ENCODE assay signal across 20 cellular contexts in the genomic region with DNA sequence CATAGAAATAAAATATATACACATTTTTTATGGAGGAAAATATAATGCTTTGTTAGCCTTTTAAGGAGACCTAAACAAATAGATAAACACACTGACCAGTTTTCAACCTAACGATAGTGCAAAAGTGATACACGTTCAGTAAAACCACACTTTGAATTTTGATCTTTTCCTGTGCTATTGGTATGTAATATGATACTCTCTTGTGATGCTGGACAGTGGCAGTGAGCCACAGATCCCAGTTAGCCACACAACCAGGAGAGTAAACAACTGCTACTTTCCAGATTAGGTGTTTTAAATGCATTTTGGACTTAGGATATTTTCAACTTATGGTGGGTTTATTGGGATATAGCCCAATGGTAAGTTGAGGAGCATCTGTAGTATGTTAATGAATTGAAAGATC.
A peak's percentile ranks its signal among the peaks of the same experiment; 100 is the strongest.
DNase-seq lines count a peak whose midpoint lies in the region; ATAC-seq, FAIRE-seq and TF ChIP-seq lines count a peak whose summit lies in the region.
"Had no signal": no experiment of that assay in that cellular context is flagged by ENCODE, and none has a peak within 500 bp of the region (broad histone marks: within the 10 kb centered on the region; RNA-seq: fewer than 3 reads in every experiment).

No MANE protein-coding gene starts in this region.

- intact Hi-C loops in PC-3 (cut with micrococcal nuclease) = no loop called here
- intact Hi-C loops in endothelial cell of umbilical vein (cut with micrococcal nuclease) = no loop called here
- intact Hi-C loops in colonic mucosa (cut with DNase I) = no loop called here

- H3K9me2 ChIP-seq in SK-N-SH (no peaks in the 10 kb centered on the region), PC-3 (replicated peaks; ENCODE audit: low read length) (no peaks in the 10 kb centered on the region)

- no peak for TF ChIP-seq RAD21 in SK-N-SH (IDR thresholded peaks at IDR 0.05; ENCODE audit: low read length)

- H3K27ac ChIP-seq in SK-N-SH (ENCODE audit: low read depth in 2 of 2, low read length in 1 of 2) (no peak overlapping the region), PC-3 (ENCODE audit: low read length) (no peak overlapping the region), endothelial cell of umbilical vein (ENCODE audit: insufficient read depth, low read depth, low read length) (no peak overlapping the region), colonic mucosa (no peak overlapping the region)
- H3K27ac ChIP-seq: C4-2B, dorsolateral prefrontal cortex, esophagus muscularis mucosa had no signal

- no peaks in the 10 kb centered on the region for H3K9me1 ChIP-seq in endothelial cell of umbilical vein (replicated peaks; ENCODE audit: control insufficient read depth, extremely low read depth, insufficient read depth, low read length)

- POLR2A ChIA-PET in SK-N-SH (lab: Yijun Ruan, JAX) (no interaction called here), PC-3 (lab: Charles Lee; ENCODE audit: unreplicated experiment) (no interaction called here), endothelial cell of umbilical vein (lab: Charles Lee) (no interaction called here)

- TF ChIP-seq EP300 in SK-N-SH (IDR thresholded peaks at IDR 0.05; ENCODE audit: borderline replicate concordance in 1 of 2, low read depth in 1 of 2, low read length in 1 of 2) = no peak

- peaks cover 4% of the 10 kb centered on the region; the same call in 1 of the 2 replicates for H3K9me3 ChIP-seq in SK-N-SH
- H3K9me3 ChIP-seq in PC-3 (ENCODE audit: low read length) = no peaks in the 10 kb centered on the region
- no peaks in the 10 kb centered on the region for H3K9me3 ChIP-seq in endothelial cell of umbilical vein (replicated peaks; ENCODE audit: control insufficient read depth, insufficient read depth, low read length)
- no peaks in the 10 kb centered on the region for H3K9me3 ChIP-seq in colonic mucosa
- H3K9me3 ChIP-seq: esophagus muscularis mucosa had no signal

- TF ChIP-seq CTCF in SK-N-SH (IDR thresholded peaks at IDR 0.05) = no peak
- no peak for TF ChIP-seq CTCF in PC-3 (conservative IDR thresholded peaks at IDR 0.05; ENCODE audit: low read depth, low read length)
- no peak for TF ChIP-seq CTCF in endothelial cell of umbilical vein (IDR thresholded peaks at IDR 0.05; ENCODE audit: extremely low read depth in 1 of 2, insufficient read depth in 1 of 2, low read depth in 1 of 2, low read length in 2 of 2)
- no peak for TF ChIP-seq CTCF in colonic mucosa (IDR thresholded peaks at IDR 0.05)

- DNase-seq in SK-N-SH = no peak
- peak; percentile 50 for DNase-seq in PC-3
- peak; percentile 10 for DNase-seq in endothelial cell of umbilical vein (ENCODE audit: low read depth, low spot score)
- DNase-seq in stromal cell of bone marrow (ENCODE audit: low read depth) = peak; percentile 19
- DNase-seq in NCI-H774 (lab: John Stamatoyannopoulos, UW) = no peak
- DNase-seq in colonic mucosa = no peak
- DNase-seq: activated CD4-positive, alpha-beta memory T cell treated with anti-CD3 and anti-CD28 coated beads for 36 hours; activated naive CD4-positive, alpha-beta T cell treated with anti-CD3 and anti-CD28 coated beads, Interleukin-2, amount 10 ng/mL, durations not matched to agents 7 days and 5 days; DMS 273 treated with DMSO at 0.1 percent for 48 hours; dorsolateral prefrontal cortex; kidney; mesendoderm; NCI-H226; SHP77; T-helper 1 cell had no signal

- CTCF ChIA-PET in SK-N-SH (lab: Yijun Ruan, JAX) = no interaction called here
- CTCF ChIA-PET in PC-3 (lab: Charles Lee) = no interaction called here
- CTCF ChIA-PET in endothelial cell of umbilical vein (lab: Charles Lee) = no interaction called here

- H2AFZ ChIP-seq in SK-N-SH (ENCODE audit: low read depth) (no peak overlapping the region), PC-3 (ENCODE audit: low read length) (no peak overlapping the region), endothelial cell of umbilical vein (ENCODE audit: low read depth, low read length) (no peak overlapping the region)

- no peak overlapping the region for H3K4me3 ChIP-seq in SK-N-SH (ENCODE audit: low read depth in 2 of 2, low read length in 1 of 2)
- no peak overlapping the region for H3K4me3 ChIP-seq in PC-3 (ENCODE audit: low read length)
- no peak overlapping the region for H3K4me3 ChIP-seq in endothelial cell of umbilical vein (replicated peaks in 1 of 3; ENCODE audit: insufficient read depth in 1 of 3, low read depth in 1 of 3, low read length in 3 of 3)
- no peak overlapping the region for H3K4me3 ChIP-seq in colonic mucosa
- H3K4me3 ChIP-seq: dorsolateral prefrontal cortex, esophagus muscularis mucosa had no signal

- H3K36me3 ChIP-seq in SK-N-SH (replicated peaks in 1 of 2; ENCODE audit: control insufficient read depth in 1 of 2, insufficient read depth in 2 of 2, low read length in 1 of 2) (peaks cover 14 to 24% of the 10 kb centered on the region in 2 experiments), PC-3 (ENCODE audit: low read depth, low read length) (no peaks in the 10 kb centered on the region), endothelial cell of umbilical vein (ENCODE audit: control insufficient read depth in 2 of 2, extremely low read depth in 1 of 2, insufficient read depth in 2 of 2, low read length in 2 of 2) (peaks cover 0 to 1% of the 10 kb centered on the region in 2 experiments), colonic mucosa (no peaks in the 10 kb centered on the region)

- H3K9ac ChIP-seq in SK-N-SH (no peak overlapping the region), PC-3 (ENCODE audit: low read length) (no peak overlapping the region), endothelial cell of umbilical vein (replicated peaks; ENCODE audit: extremely low read depth, insufficient read depth, low read length) (no peak overlapping the region), colonic mucosa (ENCODE audit: low read depth in 2 of 2, low read length in 2 of 2) (no peak overlapping the region)

- H3K4me1 ChIP-seq in SK-N-SH (ENCODE audit: control insufficient read depth in 1 of 2, insufficient read depth in 2 of 2, low read depth in 1 of 2, low read length in 1 of 2) = no peaks in the 10 kb centered on the region; a peak in 1 of 4 replicates
- H3K4me1 ChIP-seq in PC-3 (ENCODE audit: insufficient read depth, low read length) = peaks cover 12% of the 10 kb centered on the region; the same call in 1 of the 2 replicates
- H3K4me1 ChIP-seq in endothelial cell of umbilical vein (ENCODE audit: control insufficient read depth, extremely low read depth, insufficient read depth, low read length) = no peaks in the 10 kb centered on the region
- no peaks in the 10 kb centered on the region for H3K4me1 ChIP-seq in colonic mucosa
- H3K4me1 ChIP-seq: esophagus muscularis mucosa had no signal

- TF ChIP-seq POLR2A in endothelial cell of umbilical vein (IDR thresholded peaks at IDR 0.05; ENCODE audit: low read depth, low read length) = no peak

- no peak for ATAC-seq in SK-N-SH treated with all-trans-retinoic acid at 6 μM for 48 hours
- no peak for ATAC-seq in PC-3
- no peak for ATAC-seq in GM18870 (IDR thresholded peaks at IDR 0.05; ENCODE audit: unreplicated experiment)
- ATAC-seq: WTC11 had no signal

- H3K79me2 ChIP-seq in SK-N-SH (ENCODE audit: insufficient read depth) (peaks cover 19% of the 10 kb centered on the region), PC-3 (ENCODE audit: low read length) (no peaks in the 10 kb centered on the region), endothelial cell of umbilical vein (ENCODE audit: control insufficient read depth, insufficient read depth, low read length) (no peaks in the 10 kb centered on the region)

- FAIRE-seq in endothelial cell of umbilical vein (lab: Jason Lieb, UNC) = no peak
- FAIRE-seq: kidney had no signal

- H3F3A ChIP-seq in SK-N-SH (replicated peaks; ENCODE audit: insufficient read depth) (peaks cover 6% of the 10 kb centered on the region), PC-3 (ENCODE audit: low read length, unreplicated experiment) (no peaks in the 10 kb centered on the region)

- no peak overlapping the region for H3K4me2 ChIP-seq in SK-N-SH
- H3K4me2 ChIP-seq in PC-3 (ENCODE audit: low read length) = no peak overlapping the region
- H3K4me2 ChIP-seq in endothelial cell of umbilical vein (ENCODE audit: insufficient read depth, low read length) = no peak overlapping the region

- H4K20me1 ChIP-seq in SK-N-SH (ENCODE audit: insufficient read depth) (no peaks in the 10 kb centered on the region), PC-3 (ENCODE audit: low read length) (no peaks in the 10 kb centered on the region), endothelial cell of umbilical vein (replicated peaks; ENCODE audit: control insufficient read depth, extremely low read depth, insufficient read depth, low read length) (no peaks in the 10 kb centered on the region)

- dilution Hi-C loops in endothelial cell of umbilical vein (cut with MboI; ENCODE audit: extremely low pct_ligation_motif_present, low sequenced_read_pairs) = no loop called here

- H3K27me3 ChIP-seq in SK-N-SH (ENCODE audit: insufficient read depth) (no peaks in the 10 kb centered on the region), PC-3 (ENCODE audit: low read length) (no peaks in the 10 kb centered on the region), endothelial cell of umbilical vein (ENCODE audit: control insufficient read depth in 2 of 2, insufficient read depth in 2 of 2, low read length in 2 of 2) (no peaks in the 10 kb centered on the region), colonic mucosa (no peaks in the 10 kb centered on the region)
- H3K27me3 ChIP-seq: dorsolateral prefrontal cortex, esophagus muscularis mucosa had no signal

- BruUV-seq in PC-3 (replicated peaks; lab: Mats Ljungman, UMichigan) (no TSS peak), endothelial cell of umbilical vein (replicated peaks; lab: Mats Ljungman, UMichigan) (no TSS peak)

- WGBS in SK-N-SH (ENCODE audit: low lambda C conversion rate) = 92% methylated on average over 2 of the region's 2 CpGs

TF ChIP-seq in SK-N-SH, 30 proteins besides CTCF, POLR2A, EP300 and RAD21 (continues in another document):
- TF ChIP-seq TCF12 (IDR thresholded peaks at IDR 0.05) (0 out of 2 replicates have a peak, but pooled peaks have one; percentile 12), FOSL2 (IDR thresholded peaks at IDR 0.05; ENCODE audit: borderline replicate concordance, low read depth) (no peak)

TF ChIP-seq in endothelial cell of umbilical vein, 7 proteins besides CTCF, POLR2A, EP300 and RAD21:
- TF ChIP-seq JUN (IDR thresholded peaks at IDR 0.05; ENCODE audit: borderline replicate concordance, insufficient read depth, insufficient read length, low read depth) = no peak
- TF ChIP-seq GATA2 (IDR thresholded peaks at IDR 0.05; ENCODE audit: insufficient read depth, insufficient read length, low read depth, low read length) = no peak
- no peak for TF ChIP-seq EZH2 (IDR thresholded peaks at IDR 0.05; ENCODE audit: borderline replicate concordance, low read depth, low read length, severe bottlenecking)
- TF ChIP-seq MYC (IDR thresholded peaks at IDR 0.05; ENCODE audit: low read depth, low read length) = no peak
- no peak for TF ChIP-seq FOS (IDR thresholded peaks at IDR 0.05; ENCODE audit: borderline replicate concordance, insufficient read depth, low read length)
- no peak for TF ChIP-seq MAX (IDR thresholded peaks at IDR 0.05; ENCODE audit: insufficient read depth, insufficient read length)
- no peak for TF ChIP-seq POLR2AphosphoS5 (IDR thresholded peaks at IDR 0.05; ENCODE audit: insufficient read depth, low read depth, low read length)

Comparison
In these comparisons a context has a peak if more than half of its experiments do, and no peak if none do; other contexts are left out.
1. DNase-seq: peak in PC-3 (single experiment), endothelial cell of umbilical vein (single experiment) and stromal cell of bone marrow (single experiment); none in SK-N-SH (single experiment), NCI-H774 (single experiment) and colonic mucosa (single experiment).